24 cellular contexts compared by ENCODE assay signal in genomic region chr3:143731776-143732175, GRCh38.
DNase-seq lines count a peak whose midpoint lies in the region; ATAC-seq and TF ChIP-seq lines count a peak whose summit lies in the region.
"Had no signal": no experiment of that assay in that cellular context is flagged by ENCODE, and none has a peak within 500 bp of the region (broad histone marks: within the 10 kb centered on the region; RNA-seq: fewer than 3 reads in every experiment).

No MANE protein-coding gene starts in this region.

- H3K27ac ChIP-seq in WERI-Rb-1: peak overlapping the region; percentile 28
- H3K27ac ChIP-seq: 22Rv1, KMS-11, neural progenitor cell, sigmoid colon, tibial nerve had no signal

- H3K27me3 ChIP-seq in WERI-Rb-1 (ENCODE audit: insufficient read depth, low read depth, severe bottlenecking): no peaks in the 10 kb centered on the region
- H3K27me3 ChIP-seq: neural progenitor cell, sigmoid colon, tibial nerve had no signal

- H3K36me3 ChIP-seq in WERI-Rb-1: no peaks in the 10 kb centered on the region
- H3K36me3 ChIP-seq: neural progenitor cell, sigmoid colon, tibial nerve had no signal

- no peak overlapping the region for H3K4me3 ChIP-seq in WERI-Rb-1 (ENCODE audit: low read depth, low read length)
- H3K4me3 ChIP-seq: GM23338, neural progenitor cell, sigmoid colon, tibial nerve had no signal

- ATAC-seq in HG03045 (IDR thresholded peaks at IDR 0.05; ENCODE audit: unreplicated experiment): no peak
- ATAC-seq: activated naive CD4-positive, alpha-beta T cell treated with anti-CD3 and anti-CD28 coated beads, Interleukin-2, amount 50 U/mL, for 72 hours; GM23338; SK-N-SH treated with all-trans-retinoic acid at 6 μM for 48 hours; stimulated activated naive CD8-positive, alpha-beta T cell treated with anti-CD3 and anti-CD28 coated beads, Interleukin-15, amount 100 ng/mL, for 72 hours had no signal

- DNase-seq in DMS153 (lab: John Stamatoyannopoulos, UW) (peak; percentile 28), DMS153 treated with DMSO at 0.1 percent for 48 hours (lab: John Stamatoyannopoulos, UW; ENCODE audit: unreplicated experiment) (no peak), NCI-H2029 (lab: John Stamatoyannopoulos, UW) (peak; percentile 76), WERI-Rb-1 (peak; percentile 62), pons (ENCODE audit: low spot score) (peak; percentile 51), SK-N-DZ (ENCODE audit: low spot score) (no peak), NCI-H187 treated with DMSO at 0.1 percent for 48 hours (lab: John Stamatoyannopoulos, UW) (no peak)
- DNase-seq: activated CD4-positive, alpha-beta T cell treated with anti-CD3 and anti-CD28 coated beads, Interleukin-2, amount 50 U/mL, for 1 hour; aorta; dermis blood vessel endothelial cell; DMS79 treated with DMSO at 0.1 percent for 48 hours; mammary epithelial cell; NCI-H187; NCI-H526; sigmoid colon; stimulated activated naive CD8-positive, alpha-beta T cell treated with anti-CD3 and anti-CD28 coated beads, Interleukin-15, amount 100 ng/mL, for 72 hours had no signal

- H3K9me3 ChIP-seq in WERI-Rb-1 (ENCODE audit: severe bottlenecking): no peaks in the 10 kb centered on the region
- H3K9me3 ChIP-seq: sigmoid colon, tibial nerve had no signal

- TF ChIP-seq CTCF in WERI-Rb-1 (IDR thresholded peaks at IDR 0.05; ENCODE audit: low read depth, low read length): no peak

Comparison
In these comparisons a context has a peak if more than half of its experiments do, and no peak if none do; other contexts are left out.
1. DNase-seq: peak in DMS153 (single experiment), NCI-H2029 (single experiment), WERI-Rb-1 (single experiment) and pons (single experiment); none in DMS153 treated with DMSO at 0.1 percent for 48 hours (single experiment), SK-N-DZ (single experiment) and NCI-H187 treated with DMSO at 0.1 percent for 48 hours (single experiment).